Comparison of ENCODE assay signal across 23 cellular contexts in genomic region chr13:97301382-97302095, GRCh38.
DNase-seq lines count a peak whose midpoint lies in the region; ATAC-seq and TF ChIP-seq lines count a peak whose summit lies in the region.
"Had no signal": no experiment of that assay in that cellular context is flagged by ENCODE, and none has a peak within 500 bp of the region (broad histone marks: within the 10 kb centered on the region; RNA-seq: fewer than 3 reads in every experiment).

No MANE protein-coding gene starts in this region.

- 84 to 87% methylated on average over 8 of the region's 8 CpGs for WGBS in esophagus squamous epithelium, 2 donors
- WGBS in endodermal cell (ENCODE audit: insufficient coverage in 1 of 2, insufficient read length in 1 of 2), 2 experiments = 95 to 99% methylated on average over 5 to 8 of the region's 8 CpGs

- no peaks in the 10 kb centered on the region for H3K9me3 ChIP-seq in esophagus squamous epithelium
- no peaks in the 10 kb centered on the region for H3K9me3 ChIP-seq in lower lobe of right lung
- H3K9me3 ChIP-seq in upper lobe of right lung = no peaks in the 10 kb centered on the region
- H3K9me3 ChIP-seq in endodermal cell (ENCODE audit: control insufficient read depth, low read length) = no peaks in the 10 kb centered on the region

- H3K4me1 Mint-ChIP-seq in endodermal cell = peaks cover 9% of the 10 kb centered on the region

- H3K4me3 ChIP-seq in esophagus squamous epithelium = no peak overlapping the region
- H3K4me3 ChIP-seq in lower lobe of right lung = no peak overlapping the region
- H3K4me3 ChIP-seq in upper lobe of right lung = no peak overlapping the region
- no peak overlapping the region for H3K4me3 ChIP-seq in endodermal cell (ENCODE audit: low read length)

- no peak overlapping the region for H3K27ac Mint-ChIP-seq in endodermal cell
- H3K27ac Mint-ChIP-seq: activated CD4-positive, alpha-beta T cell treated with anti-CD3 and anti-CD28 coated beads, Interleukin-2, amount 10 ng/mL, durations not matched to agents 24 days and 14 days; activated naive CD8-positive, alpha-beta T cell treated with anti-CD3 and anti-CD28 coated beads, Interleukin-2, amount 10 ng/mL, durations not matched to agents 7 days and 5 days; CD4-positive, CD25-positive, alpha-beta regulatory T cell; nephron had no signal

- H3K4me3 Mint-ChIP-seq in endodermal cell = no peak overlapping the region
- H3K4me3 Mint-ChIP-seq: activated CD4-positive, alpha-beta T cell treated with anti-CD3 and anti-CD28 coated beads, Interleukin-2, amount 10 ng/mL, durations not matched to agents 24 days and 14 days; activated naive CD8-positive, alpha-beta T cell treated with anti-CD3 and anti-CD28 coated beads, Interleukin-2, amount 10 ng/mL, durations not matched to agents 7 days and 5 days; CD4-positive, CD25-positive, alpha-beta regulatory T cell; nephron had no signal

- H3K9ac ChIP-seq in endodermal cell (ENCODE audit: extremely low read depth, low read length, poor library complexity, severe bottlenecking) = no peak overlapping the region
- H3K9ac ChIP-seq: KMS-11 had no signal

- intact Hi-C loops in esophagus squamous epithelium (cut with DNase I) = no loop called here
- intact Hi-C loops in lower lobe of right lung (cut with DNase I) = no loop called here
- intact Hi-C loops in upper lobe of right lung (cut with DNase I) = no loop called here

- H3K9me3 Mint-ChIP-seq in endodermal cell = no peaks in the 10 kb centered on the region
- H3K9me3 Mint-ChIP-seq: activated CD4-positive, alpha-beta T cell treated with anti-CD3 and anti-CD28 coated beads, Interleukin-2, amount 10 ng/mL, durations not matched to agents 24 days and 14 days; nephron had no signal

- TF ChIP-seq POLR2A in esophagus squamous epithelium (IDR thresholded peaks at IDR 0.05) = no peak

- ATAC-seq in lower lobe of right lung (peak; percentile 28 to 51), upper lobe of right lung (peak; percentile 63), GM19023 (IDR thresholded peaks at IDR 0.05; ENCODE audit: unreplicated experiment) (no peak)
- ATAC-seq: left cardiac atrium had no signal

- peaks cover 9% of the 10 kb centered on the region for H3K27me3 Mint-ChIP-seq in endodermal cell (ENCODE audit: insufficient read depth)
- H3K27me3 Mint-ChIP-seq: activated CD4-positive, alpha-beta T cell treated with anti-CD3 and anti-CD28 coated beads, Interleukin-2, amount 10 ng/mL, durations not matched to agents 24 days and 14 days; activated naive CD8-positive, alpha-beta T cell treated with anti-CD3 and anti-CD28 coated beads, Interleukin-2, amount 10 ng/mL, durations not matched to agents 7 days and 5 days; CD4-positive, CD25-positive, alpha-beta regulatory T cell had no signal

- H3K4me1 ChIP-seq in esophagus squamous epithelium (peaks cover 11 to 67% (median 50%) of the 10 kb centered on the region in 3 donors), lower lobe of right lung (peaks cover 54% of the 10 kb centered on the region), upper lobe of right lung (peaks cover 27% of the 10 kb centered on the region), endodermal cell (ENCODE audit: control insufficient read depth, insufficient read depth, low read length) (peaks cover 7% of the 10 kb centered on the region)

- H3K36me3 ChIP-seq in esophagus squamous epithelium (no peaks in the 10 kb centered on the region), lower lobe of right lung (no peaks in the 10 kb centered on the region), upper lobe of right lung (no peaks in the 10 kb centered on the region), endodermal cell (ENCODE audit: control insufficient read depth, insufficient read depth, low read length) (no peaks in the 10 kb centered on the region)

- TF ChIP-seq CTCF in esophagus squamous epithelium (IDR thresholded peaks at IDR 0.05) = no peak
- no peak for TF ChIP-seq CTCF in lower lobe of right lung (IDR thresholded peaks at IDR 0.05)
- no peak for TF ChIP-seq CTCF in upper lobe of right lung (IDR thresholded peaks at IDR 0.05)
- TF ChIP-seq CTCF in endodermal cell (conservative IDR thresholded peaks at IDR 0.05) = no peak

- H3K36me3 Mint-ChIP-seq in endodermal cell (ENCODE audit: low read depth) = no peaks in the 10 kb centered on the region

- DNase-seq in SK-N-DZ (ENCODE audit: low spot score) (peak; percentile 56), esophagus squamous epithelium (lab: John Stamatoyannopoulos, UW) (no peak), lower lobe of right lung (no peak), upper lobe of right lung (no peak), endodermal cell (no peak), NCI-H1694 (lab: John Stamatoyannopoulos, UW) (no peak)
- DNase-seq: activated CD4-positive, alpha-beta T cell treated with anti-CD3 and anti-CD28 coated beads, Interleukin-2, amount 10 ng/mL, durations not matched to agents 24 days and 14 days; activated effector memory CD4-positive, alpha-beta T cell treated with anti-CD3 and anti-CD28 coated beads, Interleukin-2, amount 50 U/mL, for 16 hours; activated naive CD8-positive, alpha-beta T cell treated with anti-CD3 and anti-CD28 coated beads, Interleukin-2, amount 10 ng/mL, durations not matched to agents 7 days and 5 days; activated T-cell treated with anti-CD3 and anti-CD28 coated beads, Interleukin-2, amount 50 U/mL, for 1 hour; CD4-positive, CD25-positive, alpha-beta regulatory T cell; foreskin fibroblast; HCEC 1CT; left cardiac atrium; NCI-H526; retina; SHP77; stimulated activated CD4-positive, alpha-beta T cell treated with anti-CD3 and anti-CD28 coated beads, Interleukin-2, amount 100 ng/mL, for 24 hours; SW 1271; T1000 had no signal

- H3K27me3 ChIP-seq in esophagus squamous epithelium = no peaks in the 10 kb centered on the region
- H3K27me3 ChIP-seq in lower lobe of right lung (ENCODE audit: low read depth) = no peaks in the 10 kb centered on the region
- H3K27me3 ChIP-seq in upper lobe of right lung = no peaks in the 10 kb centered on the region
- H3K27me3 ChIP-seq in endodermal cell (ENCODE audit: control insufficient read depth, insufficient read depth, low read length, poor library complexity, severe bottlenecking) = peaks cover 5% of the 10 kb centered on the region

- peak overlapping the region in 3 of 4 donors; percentile 6 to 69 (median 57) for H3K27ac ChIP-seq in esophagus squamous epithelium
- no peak overlapping the region for H3K27ac ChIP-seq in lower lobe of right lung
- peak overlapping the region; percentile 18 for H3K27ac ChIP-seq in upper lobe of right lung
- H3K27ac ChIP-seq in endodermal cell (ENCODE audit: low read depth, low read length) = no peak overlapping the region
- H3K27ac ChIP-seq: KMS-11 had no signal

Comparison
In these comparisons a context has a peak if more than half of its experiments do, and no peak if none do; other contexts are left out.
1. H3K27ac ChIP-seq: peak in esophagus squamous epithelium (3 of 4) and upper lobe of right lung (single experiment); none in lower lobe of right lung (single experiment) and endodermal cell (single experiment).